ENCODE assay signal across 18 cellular contexts in genomic region chr12:131061041-131061806, GRCh38.
DNase-seq lines count a peak whose midpoint lies in the region; ATAC-seq and TF ChIP-seq lines count a peak whose summit lies in the region.
"Had no signal": no experiment of that assay in that cellular context is flagged by ENCODE, and none has a peak within 500 bp of the region (broad histone marks: within the 10 kb centered on the region; RNA-seq: fewer than 3 reads in every experiment).

No MANE protein-coding gene starts in this region.

- DNase-seq in activated CD8-positive, alpha-beta memory T cell treated with anti-CD3 and anti-CD28 coated beads, Interleukin-2, amount 50 U/mL, for 48 hours = peak; percentile 46
- no peak for DNase-seq in activated CD8-positive, alpha-beta memory T cell treated with anti-CD3 and anti-CD28 coated beads for 24 hours
- DNase-seq in endodermal cell (peak; percentile 44), suprapubic skin (ENCODE audit: low spot score in 2 of 2) (peak; percentile 47 to 50), dermis blood vessel endothelial cell (no peak), NCI-H1048 (lab: John Stamatoyannopoulos, UW) (no peak), NOMO-1 treated with dmso at 0.1 percent for 144 hours (lab: John Stamatoyannopoulos, UW; ENCODE audit: unreplicated experiment) (no peak)
- DNase-seq: activated CD4-positive, alpha-beta memory T cell treated with anti-CD3 and anti-CD28 coated beads, Interleukin-2, amount 10 ng/mL, durations not matched to agents 7 days and 5 days; activated naive CD8-positive, alpha-beta T cell treated with anti-CD3 and anti-CD28 coated beads, Interleukin-2, amount 10 ng/mL, durations not matched to agents 7 days and 5 days; CD4-positive, alpha-beta T cell; DMS79 treated with DMSO at 0.1 percent for 48 hours; NCI-H1417 treated with DMSO at 0.1 percent for 48 hours; NCI-H774; stimulated activated naive CD4-positive, alpha-beta T cell had no signal

- TF ChIP-seq POLR2A in suprapubic skin (IDR thresholded peaks at IDR 0.05) = no peak

- H3K27me3 Mint-ChIP-seq in endodermal cell (ENCODE audit: insufficient read depth) = no peaks in the 10 kb centered on the region

- no peaks in the 10 kb centered on the region for H3K27me3 ChIP-seq in endodermal cell (ENCODE audit: control insufficient read depth, insufficient read depth, low read length, poor library complexity, severe bottlenecking)
- H3K27me3 ChIP-seq in suprapubic skin = peaks cover 6% of the 10 kb centered on the region

- H3K4me1 ChIP-seq in endodermal cell (ENCODE audit: control insufficient read depth, insufficient read depth, low read length) = no peaks in the 10 kb centered on the region
- no peaks in the 10 kb centered on the region for H3K4me1 ChIP-seq in suprapubic skin
- H3K4me1 ChIP-seq: breast epithelium had no signal

- H3K4me3 Mint-ChIP-seq in endodermal cell = no peak overlapping the region
- H3K4me3 Mint-ChIP-seq: activated CD4-positive, alpha-beta memory T cell treated with anti-CD3 and anti-CD28 coated beads, Interleukin-2, amount 10 ng/mL, durations not matched to agents 7 days and 5 days; activated naive CD8-positive, alpha-beta T cell treated with anti-CD3 and anti-CD28 coated beads, Interleukin-2, amount 10 ng/mL, durations not matched to agents 7 days and 5 days; CD4-positive, alpha-beta T cell; type B pancreatic cell had no signal

- TF ChIP-seq CTCF in endodermal cell (conservative IDR thresholded peaks at IDR 0.05) = no peak
- TF ChIP-seq CTCF in suprapubic skin (IDR thresholded peaks at IDR 0.05) = no peak

- WGBS in endodermal cell (ENCODE audit: insufficient coverage in 1 of 2, insufficient read length in 1 of 2), 2 experiments = 80 to 92% methylated on average over 9 to 13 of the region's 13 CpGs
- WGBS in suprapubic skin = 75% methylated on average over 13 of the region's 13 CpGs

- H3K27ac Mint-ChIP-seq in endodermal cell = no peak overlapping the region
- H3K27ac Mint-ChIP-seq: activated CD4-positive, alpha-beta memory T cell treated with anti-CD3 and anti-CD28 coated beads, Interleukin-2, amount 10 ng/mL, durations not matched to agents 7 days and 5 days; activated naive CD8-positive, alpha-beta T cell treated with anti-CD3 and anti-CD28 coated beads, Interleukin-2, amount 10 ng/mL, durations not matched to agents 7 days and 5 days; CD4-positive, alpha-beta T cell; type B pancreatic cell had no signal

- ATAC-seq in HG02759 (IDR thresholded peaks at IDR 0.05; ENCODE audit: unreplicated experiment) = peak; percentile 45
- ATAC-seq: esophagus mucosa had no signal

- H3K36me3 ChIP-seq in endodermal cell (ENCODE audit: control insufficient read depth, insufficient read depth, low read length) = no peaks in the 10 kb centered on the region
- H3K36me3 ChIP-seq in suprapubic skin = no peaks in the 10 kb centered on the region
- H3K36me3 ChIP-seq: breast epithelium had no signal

- no peaks in the 10 kb centered on the region for H3K36me3 Mint-ChIP-seq in endodermal cell (ENCODE audit: low read depth)
- H3K36me3 Mint-ChIP-seq: activated naive CD8-positive, alpha-beta T cell treated with anti-CD3 and anti-CD28 coated beads, Interleukin-2, amount 10 ng/mL, durations not matched to agents 7 days and 5 days; type B pancreatic cell had no signal

- H3K27ac ChIP-seq in endodermal cell (ENCODE audit: low read depth, low read length) (no peak overlapping the region), suprapubic skin (no peak overlapping the region)
- H3K27ac ChIP-seq: breast epithelium had no signal

- H3K4me3 ChIP-seq in endodermal cell (ENCODE audit: low read length) = no peak overlapping the region
- no peak overlapping the region for H3K4me3 ChIP-seq in suprapubic skin
- H3K4me3 ChIP-seq: breast epithelium had no signal

- no peaks in the 10 kb centered on the region for H3K9me3 Mint-ChIP-seq in endodermal cell
- H3K9me3 Mint-ChIP-seq: activated CD4-positive, alpha-beta memory T cell treated with anti-CD3 and anti-CD28 coated beads, Interleukin-2, amount 10 ng/mL, durations not matched to agents 7 days and 5 days; activated naive CD8-positive, alpha-beta T cell treated with anti-CD3 and anti-CD28 coated beads, Interleukin-2, amount 10 ng/mL, durations not matched to agents 7 days and 5 days; CD4-positive, alpha-beta T cell; type B pancreatic cell had no signal

- TF ChIP-seq EP300 in suprapubic skin (IDR thresholded peaks at IDR 0.05) = no peak

- H3K9me3 ChIP-seq in endodermal cell (ENCODE audit: control insufficient read depth, low read length) (no peaks in the 10 kb centered on the region), suprapubic skin (no peaks in the 10 kb centered on the region)
- H3K9me3 ChIP-seq: breast epithelium had no signal

- H3K4me1 Mint-ChIP-seq in endodermal cell = no peaks in the 10 kb centered on the region
- H3K4me1 Mint-ChIP-seq: activated CD4-positive, alpha-beta memory T cell treated with anti-CD3 and anti-CD28 coated beads, Interleukin-2, amount 10 ng/mL, durations not matched to agents 7 days and 5 days had no signal

- no peak overlapping the region for H3K9ac ChIP-seq in endodermal cell (ENCODE audit: extremely low read depth, low read length, poor library complexity, severe bottlenecking)

Comparison
In these comparisons a context has a peak if more than half of its experiments do, and no peak if none do; other contexts are left out.
1. DNase-seq: peak in activated CD8-positive, alpha-beta memory T cell treated with anti-CD3 and anti-CD28 coated beads, Interleukin-2, amount 50 U/mL, for 48 hours (single experiment), endodermal cell (single experiment) and suprapubic skin (2 of 2); none in activated CD8-positive, alpha-beta memory T cell treated with anti-CD3 and anti-CD28 coated beads for 24 hours (single experiment), dermis blood vessel endothelial cell (single experiment), NCI-H1048 (single experiment) and NOMO-1 treated with dmso at 0.1 percent for 144 hours (single experiment).